In genomic region chr5:76380346-76381074, GRCh38 we compare ENCODE assay signal across 11 cellular contexts.
"Had no signal": no experiment of that assay in that cellular context is flagged by ENCODE, and none has a peak within 500 bp of the region (broad histone marks: within the 10 kb centered on the region; RNA-seq: fewer than 3 reads in every experiment).

No MANE protein-coding gene starts in this region.

- H3K4me3 Mint-ChIP-seq: activated naive CD4-positive, alpha-beta T cell treated with anti-CD3 and anti-CD28 coated beads, Interleukin-2, amount 10 ng/mL, durations not matched to agents 7 days and 5 days; neural crest cell; stimulated activated memory B cell treated with anti-CD40 and anti-IgM and Interleukin-4, amounts not matched to agents 10 μg/mL and 1 μg/mL and 100 μg/mL, for 72 hours had no signal

- H3K36me3 Mint-ChIP-seq: activated naive CD4-positive, alpha-beta T cell treated with anti-CD3 and anti-CD28 coated beads, Interleukin-2, amount 10 ng/mL, durations not matched to agents 7 days and 5 days; stimulated activated memory B cell treated with anti-CD40 and anti-IgM and Interleukin-4, amounts not matched to agents 10 μg/mL and 1 μg/mL and 100 μg/mL, for 72 hours had no signal

- H3K27me3 Mint-ChIP-seq: activated naive CD4-positive, alpha-beta T cell treated with anti-CD3 and anti-CD28 coated beads, Interleukin-2, amount 10 ng/mL, durations not matched to agents 7 days and 5 days; stimulated activated memory B cell treated with anti-CD40 and anti-IgM and Interleukin-4, amounts not matched to agents 10 μg/mL and 1 μg/mL and 100 μg/mL, for 72 hours had no signal

- H3K36me3 ChIP-seq: heart left ventricle, left lung, tibial artery had no signal

- H3K9me3 ChIP-seq: heart left ventricle, left lung, tibial artery had no signal

- ATAC-seq: heart left ventricle; left lung; stimulated activated memory B cell treated with anti-CD40 and anti-IgM and Interleukin-4, amounts not matched to agents 10 μg/mL and 1 μg/mL and 100 μg/mL, for 72 hours had no signal

- H3K4me1 Mint-ChIP-seq: stimulated activated memory B cell treated with anti-CD40 and anti-IgM and Interleukin-4, amounts not matched to agents 10 μg/mL and 1 μg/mL and 100 μg/mL, for 72 hours had no signal

- H3K4me3 ChIP-seq: heart left ventricle, left lung, tibial artery had no signal

- DNase-seq: activated CD4-positive, alpha-beta T cell treated with anti-CD3 and anti-CD28 coated beads for 4 hours; activated CD8-positive, alpha-beta memory T cell treated with anti-CD3 and anti-CD28 coated beads for 24 hours; activated naive CD4-positive, alpha-beta T cell treated with anti-CD3 and anti-CD28 coated beads, Interleukin-2, amount 10 ng/mL, durations not matched to agents 7 days and 5 days; cortex of kidney; effector CD8-positive, alpha-beta T cell; heart left ventricle; left lung; T-helper 2 cell; tibial artery had no signal

- H3K27ac Mint-ChIP-seq: activated naive CD4-positive, alpha-beta T cell treated with anti-CD3 and anti-CD28 coated beads, Interleukin-2, amount 10 ng/mL, durations not matched to agents 7 days and 5 days; stimulated activated memory B cell treated with anti-CD40 and anti-IgM and Interleukin-4, amounts not matched to agents 10 μg/mL and 1 μg/mL and 100 μg/mL, for 72 hours had no signal

- H3K27ac ChIP-seq: heart left ventricle, left lung, tibial artery had no signal

- H3K27me3 ChIP-seq: heart left ventricle, left lung, tibial artery had no signal

- H3K4me1 ChIP-seq: heart left ventricle, tibial artery had no signal

- H3K9me3 Mint-ChIP-seq: activated naive CD4-positive, alpha-beta T cell treated with anti-CD3 and anti-CD28 coated beads, Interleukin-2, amount 10 ng/mL, durations not matched to agents 7 days and 5 days; neural crest cell; stimulated activated memory B cell treated with anti-CD40 and anti-IgM and Interleukin-4, amounts not matched to agents 10 μg/mL and 1 μg/mL and 100 μg/mL, for 72 hours had no signal
